In the genomic region with DNA sequence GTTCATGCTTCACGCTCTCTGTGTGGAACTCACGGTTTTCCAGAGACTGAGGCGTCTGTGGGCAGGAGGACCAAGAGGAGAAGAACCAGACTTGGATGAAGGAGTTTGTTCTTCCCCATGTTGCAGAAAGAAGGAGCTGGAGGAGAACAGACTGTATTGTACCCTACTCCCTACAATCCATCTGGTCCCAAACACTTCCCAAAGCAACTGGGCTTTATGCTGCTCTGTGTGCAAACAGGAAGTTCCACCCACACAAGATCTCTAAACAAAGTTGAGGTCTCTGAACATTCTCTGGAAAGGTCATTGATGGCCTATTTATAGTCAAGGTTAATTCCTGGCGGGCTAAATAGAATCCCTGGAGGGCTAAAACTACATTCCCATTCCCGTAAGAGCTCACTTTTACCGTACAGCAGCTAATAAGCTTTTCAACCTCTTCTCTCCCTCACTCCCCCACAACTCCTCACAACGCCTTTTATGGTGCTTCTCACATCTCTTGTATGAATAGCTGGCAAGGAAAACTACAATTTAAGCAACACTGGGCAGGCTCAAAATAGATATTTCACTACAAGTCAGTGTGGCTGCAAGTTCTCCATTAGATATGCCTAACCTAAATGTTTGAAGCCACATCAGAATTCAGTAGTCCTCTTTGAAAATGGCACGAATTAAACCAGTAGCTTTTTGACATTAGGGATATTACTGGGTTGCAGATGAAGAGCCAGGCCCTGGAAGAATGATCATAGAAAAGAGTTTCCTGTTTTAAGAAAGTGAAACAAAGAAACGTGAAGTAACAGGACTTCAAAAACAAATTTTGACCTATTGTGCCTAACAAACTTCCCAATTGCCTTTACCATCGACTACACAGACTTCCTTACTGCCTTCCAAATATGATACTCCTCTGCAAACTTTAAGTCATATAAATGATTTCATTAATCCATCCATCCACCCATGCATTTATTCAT, we compare ENCODE assay signal across 9 cellular contexts. TPM values are rescaled to one million over a fixed set of nuclear protein-coding genes. Genes with fewer than 3 reads are reported as not detected.
DNase-seq lines count a peak whose midpoint lies in the region; ATAC-seq and TF ChIP-seq lines count a peak whose summit lies in the region.
"Had no signal": no experiment of that assay in that cellular context is flagged by ENCODE, and none has a peak within 500 bp of the region (broad histone marks: within the 10 kb centered on the region; RNA-seq: fewer than 3 reads in every experiment).

A gene (minus strand): TSS at position 189 of the 959 bp plus-strand sequence. CDS start 70 bp downstream, at position 119.

- H3K27ac Mint-ChIP-seq in T-helper 17 cell = no peak within 1 kb of the TSS

- 50 to 52% methylated on average over 10 of the region's 10 CpGs for WGBS in thyroid gland, 2 donors

- H3K27ac ChIP-seq in fibroblast of lung (ENCODE audit: insufficient read depth, low read length) (no peak within 1 kb of the TSS), muscle layer of duodenum (ENCODE audit: low read length) (peak within 1 kb of the TSS; percentile 89), thyroid gland (peak within 1 kb of the TSS; percentile 24 to 36 (median 33))

- no peak for DNase-seq in T-helper 17 cell
- DNase-seq in fibroblast of lung (ENCODE audit: low read depth in 2 of 2) = peak; percentile 1 to 71
- DNase-seq in thyroid gland = no peak
- DNase-seq in NAMALWA (ENCODE audit: low spot score) = no peak
- DNase-seq: stimulated activated naive CD4-positive, alpha-beta T cell had no signal

- H3K4me1 ChIP-seq in fibroblast of lung (ENCODE audit: control insufficient read depth, extremely low read depth, insufficient read depth, low read length) = peaks cover 7% of the 10 kb centered on the region
- H3K4me1 ChIP-seq in muscle layer of duodenum (ENCODE audit: control insufficient read depth in 1 of 2, insufficient read depth in 2 of 2, low read length in 2 of 2) = peaks cover 7 to 9% of the 10 kb centered on the region in 2 donors
- no peaks in the 10 kb centered on the region for H3K4me1 ChIP-seq in thyroid gland

- peaks cover 6% of the 10 kb centered on the region for H3K27me3 Mint-ChIP-seq in T-helper 17 cell

- H3K36me3 Mint-ChIP-seq in T-helper 17 cell (ENCODE audit: low read depth) = peaks cover 9% of the 10 kb centered on the region

- H3K9me3 ChIP-seq in T-helper 17 cell (ENCODE audit: control insufficient read depth, low read length, poor library complexity, severe bottlenecking) = no peaks in the 10 kb centered on the region
- no peaks in the 10 kb centered on the region for H3K9me3 ChIP-seq in fibroblast of lung (ENCODE audit: control insufficient read depth, insufficient read depth, low read depth, low read length)
- no peaks in the 10 kb centered on the region for H3K9me3 ChIP-seq in muscle layer of duodenum (ENCODE audit: control insufficient read depth in 1 of 2, low read length in 2 of 2)
- no peaks in the 10 kb centered on the region for H3K9me3 ChIP-seq in thyroid gland

- H3K9ac ChIP-seq in fibroblast of lung (ENCODE audit: insufficient read depth, low read length) = no peak within 1 kb of the TSS

- ATAC-seq in T-helper 17 cell (no peak), GM18502 (IDR thresholded peaks at IDR 0.05; ENCODE audit: poor library complexity, unreplicated experiment) (no peak), GM21737 (IDR thresholded peaks at IDR 0.05; ENCODE audit: unreplicated experiment) (no peak), GM18498 (IDR thresholded peaks at IDR 0.05; ENCODE audit: unreplicated experiment) (no peak)

- TF ChIP-seq POLR2A in thyroid gland (IDR thresholded peaks at IDR 0.05) = peak in 1 of 2 donors; percentile 34

- no peaks in the 10 kb centered on the region for H3K27me3 ChIP-seq in fibroblast of lung (ENCODE audit: control insufficient read depth, insufficient read depth, low read length)
- no peaks in the 10 kb centered on the region for H3K27me3 ChIP-seq in muscle layer of duodenum (ENCODE audit: low read depth, low read length)
- no peaks in the 10 kb centered on the region for H3K27me3 ChIP-seq in thyroid gland

- H3K4me1 Mint-ChIP-seq in T-helper 17 cell = peaks cover 28% of the 10 kb centered on the region

- no peaks in the 10 kb centered on the region for H4K20me1 ChIP-seq in fibroblast of lung (ENCODE audit: control insufficient read depth, extremely low read depth, insufficient read depth, low read length)

- intact Hi-C loops in thyroid gland (cut with DNase I) = no loop called here

- no peaks in the 10 kb centered on the region for H3K36me3 ChIP-seq in fibroblast of lung (ENCODE audit: control insufficient read depth, insufficient read depth, low read length)
- H3K36me3 ChIP-seq in muscle layer of duodenum (ENCODE audit: control insufficient read depth in 1 of 2, insufficient read depth in 2 of 2, low read length in 2 of 2) = peaks cover 0 to 5% of the 10 kb centered on the region in 2 donors
- no peaks in the 10 kb centered on the region for H3K36me3 ChIP-seq in thyroid gland

- TF ChIP-seq CTCF in fibroblast of lung (conservative IDR thresholded peaks at IDR 0.05 in 1 of 2, IDR thresholded peaks at IDR 0.05 in 1 of 2; ENCODE audit: low read depth in 1 of 2, low read length in 2 of 2) = no peak
- TF ChIP-seq CTCF in thyroid gland (IDR thresholded peaks at IDR 0.05) = no peak

- H2AFZ ChIP-seq in fibroblast of lung (ENCODE audit: low read length) = peak within 1 kb of the TSS; percentile 46

- H3K4me2 ChIP-seq in fibroblast of lung (ENCODE audit: extremely low read depth, insufficient read depth, low read length) = peak within 1 kb of the TSS; percentile 75

- H3K79me2 ChIP-seq in fibroblast of lung (ENCODE audit: control insufficient read depth, insufficient read depth, low read length) = no peaks in the 10 kb centered on the region

- H3K4me3 Mint-ChIP-seq in T-helper 17 cell = peak within 1 kb of the TSS; percentile 31

- H3K4me3 ChIP-seq in fibroblast of lung (replicated peaks in 1 of 4; ENCODE audit: control extremely low read depth in 1 of 4, insufficient read depth in 1 of 4, low read depth in 3 of 4, low read length in 4 of 4) (peak within 1 kb of the TSS in 3 of 4 experiments; percentile 22 to 65 (median 57)), muscle layer of duodenum (ENCODE audit: low read depth in 1 of 2, low read length in 2 of 2) (peak within 1 kb of the TSS; percentile 66 to 67), thyroid gland (replicated peaks in 1 of 3) (peak within 1 kb of the TSS in 1 of 3 donors; percentile 21)

RNA-seq across cellular contexts. Expression of the gene that starts here (rescaled TPM):
- total RNA-seq in T-helper 17 cell (not detected), fibroblast of lung (95.0 and 239 TPM in 2 replicates), thyroid gland (100 to 1,000 TPM; 124 to 345 (median 219) TPM)
- polyA plus RNA-seq in fibroblast of lung = 77.6 and 300 TPM in 2 replicates
- polyA plus RNA-seq in fibroblast of lung (2012) = 37.0 and 140 TPM in 2 replicates
- 16.5 and 73.6 TPM in 2 replicates for polyA minus RNA-seq in fibroblast of lung (ENCODE audit: low replicate concordance)

Comparison
In these comparisons a context has a peak if more than half of its experiments do, and no peak if none do; other contexts are left out.
1. RNA of the gene that starts here (total RNA-seq): 124 to 345 TPM in thyroid gland and 95.0 to 239 TPM in fibroblast of lung; not detected in T-helper 17 cell; every median in the first group is over 10 times any median in the second.
2. DNase-seq: peak in fibroblast of lung (2 of 2); none in T-helper 17 cell (0 of 3), thyroid gland (0 of 2) and NAMALWA (single experiment).